8 cellular contexts compared by ENCODE assay signal in genomic region chr9:5459289-5459829, GRCh38.
A peak's percentile ranks its signal among the peaks of the same experiment; 100 is the strongest.
DNase-seq lines count a peak whose midpoint lies in the region; ATAC-seq, FAIRE-seq and TF ChIP-seq lines count a peak whose summit lies in the region.

No MANE protein-coding gene starts in this region.

- ATAC-seq in GM19395 (IDR thresholded peaks at IDR 0.05; ENCODE audit: unreplicated experiment), result peak; percentile 61
- ATAC-seq in HG03196 (IDR thresholded peaks at IDR 0.05; ENCODE audit: unreplicated experiment), result peak; percentile 65

- peak; percentile 54 to 56 for DNase-seq in AML-193 (lab: John Stamatoyannopoulos, UW)
- peak; percentile 36 for DNase-seq in amniotic epithelial cell (ENCODE audit: low read depth)
- no peak for DNase-seq in D721Med (ENCODE audit: insufficient read length, low spot score)
- no peak for DNase-seq in epidermal melanocyte (ENCODE audit: insufficient read length, low spot score)
- no peak for DNase-seq in NCI-H2196 (lab: John Stamatoyannopoulos, UW; ENCODE audit: unreplicated experiment)
- DNase-seq in DMS114 treated with DMSO at 0.1 percent for 48 hours (lab: John Stamatoyannopoulos, UW; ENCODE audit: unreplicated experiment), result no peak

- TF ChIP-seq CTCF in D721Med (IDR thresholded peaks at IDR 0.05; ENCODE audit: insufficient read depth, missing control alignments), result no peak

- FAIRE-seq in D721Med (lab: Jason Lieb, UNC), result no peak

Comparison
In these comparisons a context has a peak if more than half of its experiments do, and no peak if none do; other contexts are left out.
1. DNase-seq: peak in AML-193 (2 of 2) and amniotic epithelial cell (single experiment); none in D721Med (single experiment), epidermal melanocyte (single experiment), NCI-H2196 (single experiment) and DMS114 treated with DMSO at 0.1 percent for 48 hours (single experiment).